ENCODE assay signal across 1 cellular context in the genomic region with DNA sequence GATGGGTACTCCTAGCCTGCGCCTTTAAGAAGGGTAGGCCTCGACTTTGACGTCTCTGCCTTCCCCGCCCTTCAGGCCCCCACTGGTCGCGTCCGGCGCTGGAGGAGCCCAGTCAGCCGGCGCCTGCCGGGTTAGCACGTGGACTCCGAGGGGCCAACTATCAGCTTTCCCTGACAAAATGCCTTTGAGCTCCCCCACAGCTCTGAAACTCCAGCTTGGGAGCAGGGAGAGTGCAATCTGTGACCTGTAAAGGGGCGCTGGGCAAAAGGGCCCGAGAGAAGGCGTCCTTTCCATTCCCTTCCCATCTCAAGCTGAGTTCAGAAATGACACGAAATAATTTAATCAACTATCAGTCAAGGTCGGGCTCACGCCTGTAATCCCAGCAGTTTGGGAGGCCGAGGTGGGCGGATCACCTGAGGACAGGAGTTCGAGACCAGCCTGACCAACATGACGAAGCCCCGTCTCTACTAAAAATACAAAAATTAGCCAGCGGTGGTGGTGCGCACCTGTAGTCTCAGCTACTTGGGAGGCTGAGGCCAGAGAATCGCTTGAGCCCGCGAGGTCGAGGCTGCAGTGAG.
TF ChIP-seq lines count a peak whose summit lies in the region.

No MANE protein-coding gene starts in this region.

TF ChIP-seq in IMR-90, 13 proteins besides CTCF, POLR2A, EP300 and RAD21:
- TF ChIP-seq RCOR1 (IDR thresholded peaks at IDR 0.05; ENCODE audit: insufficient replicate concordance, low read length), result no peak
- 0 out of 2 replicates have a peak, but pooled peaks have one; percentile 9 for TF ChIP-seq SMC3 (IDR thresholded peaks at IDR 0.05; ENCODE audit: low read depth, low read length)
- TF ChIP-seq CEBPB (IDR thresholded peaks at IDR 0.05; ENCODE audit: low read depth, low read length), result no peak
- peak; percentile 94 for TF ChIP-seq MXI1 (IDR thresholded peaks at IDR 0.05; ENCODE audit: borderline replicate concordance, low read depth, low read length)
- TF ChIP-seq NFE2L2 (IDR thresholded peaks at IDR 0.05; ENCODE audit: low read depth, low read length), result no peak
- TF ChIP-seq, protein P1, sequence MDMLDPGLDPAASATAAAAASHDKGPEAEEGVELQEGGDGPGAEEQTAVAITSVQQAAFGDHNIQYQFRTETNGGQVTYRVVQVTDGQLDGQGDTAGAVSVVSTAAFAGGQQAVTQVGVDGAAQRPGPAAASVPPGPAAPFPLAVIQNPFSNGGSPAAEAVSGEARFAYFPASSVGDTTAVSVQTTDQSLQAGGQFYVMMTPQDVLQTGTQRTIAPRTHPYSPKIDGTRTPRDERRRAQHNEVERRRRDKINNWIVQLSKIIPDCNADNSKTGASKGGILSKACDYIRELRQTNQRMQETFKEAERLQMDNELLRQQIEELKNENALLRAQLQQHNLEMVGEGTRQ (IDR thresholded peaks at IDR 0.05; ENCODE audit: low read depth, low read length), result peak; percentile 87
- TF ChIP-seq ELK1 (IDR thresholded peaks at IDR 0.05; ENCODE audit: borderline replicate concordance, low read depth, low read length), result no peak
- TF ChIP-seq MAZ (IDR thresholded peaks at IDR 0.05; ENCODE audit: borderline replicate concordance, low read depth, low read length), result peak; percentile 97
- TF ChIP-seq FOS (IDR thresholded peaks at IDR 0.05; ENCODE audit: low read depth, low read length), result no peak
- TF ChIP-seq BHLHE40 (IDR thresholded peaks at IDR 0.05; ENCODE audit: low read depth, low read length), result peak; percentile 90
- no peak for TF ChIP-seq MAFK (IDR thresholded peaks at IDR 0.05; ENCODE audit: low read depth, low read length)
- TF ChIP-seq CHD1 (IDR thresholded peaks at IDR 0.05; ENCODE audit: low read depth, low read length), result no peak
- no peak for TF ChIP-seq RFX5 (IDR thresholded peaks at IDR 0.05; ENCODE audit: low read depth, low read length)
